In the genomic region with DNA sequence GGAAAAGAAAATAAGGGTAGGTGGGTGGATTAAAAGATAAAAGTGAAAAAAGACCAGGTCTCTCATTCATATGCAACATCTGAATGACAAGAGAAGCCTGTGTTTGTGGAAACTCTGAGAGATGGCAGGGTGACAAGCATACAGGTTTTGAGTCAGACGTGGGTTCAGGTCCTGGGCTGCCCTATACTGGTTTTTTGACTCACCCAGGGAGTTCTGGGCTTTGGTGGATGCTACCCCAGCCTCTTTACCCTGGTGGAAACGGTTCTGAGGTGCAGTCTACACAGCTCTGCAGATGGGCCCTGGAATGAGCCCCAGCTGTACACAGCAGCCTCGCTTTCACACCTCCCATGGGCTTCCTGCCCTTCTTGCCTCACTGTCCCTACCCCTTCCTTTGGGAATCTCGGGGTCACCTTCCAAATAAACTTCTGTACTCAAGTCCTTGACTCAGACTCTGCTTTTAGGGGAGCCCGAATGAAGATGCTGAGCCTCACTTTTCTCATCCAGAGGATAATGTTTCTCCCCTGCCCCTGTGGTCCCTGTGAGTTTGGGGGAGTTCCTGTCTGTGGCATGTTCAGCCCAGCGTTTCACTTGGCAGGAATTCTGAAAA, we compare ENCODE assay signal across 9 cellular contexts.
DNase-seq lines count a peak whose midpoint lies in the region; ATAC-seq and TF ChIP-seq lines count a peak whose summit lies in the region.
"Had no signal": no experiment of that assay in that cellular context is flagged by ENCODE, and none has a peak within 500 bp of the region (broad histone marks: within the 10 kb centered on the region; RNA-seq: fewer than 3 reads in every experiment).

No MANE protein-coding gene starts in this region.

- no peak overlapping the region; the same call in 1 of the 2 replicates for H3K27ac ChIP-seq in ACC112 (ENCODE audit: low read depth, low read length)
- no peak overlapping the region for H3K27ac ChIP-seq in CD8-positive, alpha-beta T cell (ENCODE audit: low read depth, low read length)

- POLR2A ChIA-PET in CD8-positive, alpha-beta T cell (lab: Charles Lee): no interaction called here

- CTCF ChIA-PET in Calu3 (lab: Charles Lee): interaction anchor here (1.2 kb wide), 1 partner anchor 9 kb away, joined by 3 read pairs; no protein-coding TSS in a partner anchor
- CTCF ChIA-PET in CD8-positive, alpha-beta T cell (lab: Charles Lee): interaction anchor here (1.3 kb wide), 1 partner anchor 258 kb away, joined by 5 read pairs; no protein-coding TSS in a partner anchor

- H2AFZ ChIP-seq in ACC112 (ENCODE audit: low read length, unreplicated experiment): peak overlapping the region; percentile 10

- H3K36me3 ChIP-seq in ACC112 (ENCODE audit: insufficient read depth, low read length): no peaks in the 10 kb centered on the region
- H3K36me3 ChIP-seq in CD8-positive, alpha-beta T cell (ENCODE audit: insufficient read depth, low read length): no peaks in the 10 kb centered on the region

- H3K4me3 ChIP-seq in ACC112 (ENCODE audit: low read depth, low read length): no peak overlapping the region
- H3K4me3 ChIP-seq in CD8-positive, alpha-beta T cell (ENCODE audit: low read depth, low read length): no peak overlapping the region

- intact Hi-C loops in Calu3 (cut with micrococcal nuclease; ENCODE audit: unreplicated experiment): no loop called here
- intact Hi-C loops in CD8-positive, alpha-beta T cell (cut with DNase I, micrococcal nuclease): no loop called here

- H3K4me3 Mint-ChIP-seq in activated T-cell treated with anti-CD3 and anti-CD28 coated beads, Interleukin-2, amount 50 U/mL, for 24 hours: peak overlapping the region; percentile 69
- H3K4me3 Mint-ChIP-seq in memory B cell (peak overlapping the region; percentile 71), Calu3 (ENCODE audit: low read depth, unreplicated experiment) (no peak overlapping the region)
- H3K4me3 Mint-ChIP-seq in CD8-positive, alpha-beta T cell: no peak overlapping the region

- H3K27me3 Mint-ChIP-seq in activated T-cell treated with anti-CD3 and anti-CD28 coated beads, Interleukin-2, amount 50 U/mL, for 24 hours: no peaks in the 10 kb centered on the region
- no peaks in the 10 kb centered on the region for H3K27me3 Mint-ChIP-seq in memory B cell
- no peaks in the 10 kb centered on the region for H3K27me3 Mint-ChIP-seq in Calu3 (ENCODE audit: unreplicated experiment)
- H3K27me3 Mint-ChIP-seq in CD8-positive, alpha-beta T cell (ENCODE audit: low read depth): no peaks in the 10 kb centered on the region

- H3K27ac Mint-ChIP-seq in activated T-cell treated with anti-CD3 and anti-CD28 coated beads, Interleukin-2, amount 50 U/mL, for 24 hours: peak overlapping the region; percentile 99
- H3K27ac Mint-ChIP-seq in memory B cell (peak overlapping the region; percentile 87), Calu3 (ENCODE audit: unreplicated experiment) (no peak overlapping the region)
- H3K27ac Mint-ChIP-seq in CD8-positive, alpha-beta T cell: no peak overlapping the region

- H3K79me2 ChIP-seq in ACC112 (ENCODE audit: control insufficient read depth, insufficient read depth, low read length, unreplicated experiment): no peaks in the 10 kb centered on the region

- no peaks in the 10 kb centered on the region for H3K27me3 ChIP-seq in ACC112 (ENCODE audit: insufficient read depth, low read length)
- no peaks in the 10 kb centered on the region for H3K27me3 ChIP-seq in CD8-positive, alpha-beta T cell (ENCODE audit: insufficient read depth, low read length)

- BruUV-seq in Calu3 (replicated peaks; lab: Mats Ljungman, UMichigan): no TSS peak

- no peaks in the 10 kb centered on the region for H3K9me3 Mint-ChIP-seq in activated T-cell treated with anti-CD3 and anti-CD28 coated beads, Interleukin-2, amount 50 U/mL, for 24 hours
- no peaks in the 10 kb centered on the region for H3K9me3 Mint-ChIP-seq in memory B cell
- no peaks in the 10 kb centered on the region for H3K9me3 Mint-ChIP-seq in Calu3 (ENCODE audit: low read depth, unreplicated experiment)
- no peaks in the 10 kb centered on the region for H3K9me3 Mint-ChIP-seq in CD8-positive, alpha-beta T cell

- H3K9me3 ChIP-seq in CD8-positive, alpha-beta T cell (ENCODE audit: low read length): no peaks in the 10 kb centered on the region

- peaks cover 62% of the 10 kb centered on the region for H3K4me1 Mint-ChIP-seq in activated T-cell treated with anti-CD3 and anti-CD28 coated beads, Interleukin-2, amount 50 U/mL, for 24 hours (ENCODE audit: low read depth)
- H3K4me1 Mint-ChIP-seq in memory B cell (peaks cover 34% of the 10 kb centered on the region), Calu3 (ENCODE audit: low read depth, unreplicated experiment) (peaks cover 8% of the 10 kb centered on the region)
- H3K4me1 Mint-ChIP-seq in CD8-positive, alpha-beta T cell (ENCODE audit: low read depth): peaks cover 14% of the 10 kb centered on the region

- peak; percentile 66 for DNase-seq in activated T-cell treated with anti-CD3 and anti-CD28 coated beads, Interleukin-2, amount 50 U/mL, for 24 hours
- DNase-seq in memory B cell (ENCODE audit: low spot score in 2 of 2) (no peak), Calu3 (no peak), 8988T (no peak)
- no peak for DNase-seq in CD8-positive, alpha-beta T cell
- DNase-seq: effector CD4-positive, alpha-beta T cell had no signal

- TF ChIP-seq CTCF in Calu3 (IDR thresholded peaks at IDR 0.05; ENCODE audit: unreplicated experiment): no peak
- no peak for TF ChIP-seq CTCF in CD8-positive, alpha-beta T cell (IDR thresholded peaks at IDR 0.05)

- H3K4me1 ChIP-seq in ACC112 (ENCODE audit: control insufficient read depth, insufficient read depth, low read length, unreplicated experiment): peaks cover 40% of the 10 kb centered on the region
- H3K4me1 ChIP-seq in CD8-positive, alpha-beta T cell (ENCODE audit: insufficient read depth, low read length): no peaks in the 10 kb centered on the region

- H3K36me3 Mint-ChIP-seq in activated T-cell treated with anti-CD3 and anti-CD28 coated beads, Interleukin-2, amount 50 U/mL, for 24 hours (ENCODE audit: low read depth): peaks cover 15% of the 10 kb centered on the region
- H3K36me3 Mint-ChIP-seq in memory B cell (no peaks in the 10 kb centered on the region), Calu3 (ENCODE audit: insufficient read depth, unreplicated experiment) (no peaks in the 10 kb centered on the region)
- no peaks in the 10 kb centered on the region for H3K36me3 Mint-ChIP-seq in CD8-positive, alpha-beta T cell

- ATAC-seq in HG03045 (IDR thresholded peaks at IDR 0.05; ENCODE audit: unreplicated experiment) (peak; percentile 29), memory B cell (ENCODE audit: low read depth) (no peak), GM18517 (IDR thresholded peaks at IDR 0.05; ENCODE audit: unreplicated experiment) (no peak)
- ATAC-seq in CD8-positive, alpha-beta T cell: no peak

Comparison
In these comparisons a context has a peak if more than half of its experiments do, and no peak if none do; other contexts are left out.
1. H3K27ac Mint-ChIP-seq: peak in activated T-cell treated with anti-CD3 and anti-CD28 coated beads, Interleukin-2, amount 50 U/mL, for 24 hours (single experiment) and memory B cell (single experiment); none in Calu3 (single experiment) and CD8-positive, alpha-beta T cell (single experiment).
2. H3K4me3 Mint-ChIP-seq: peak in activated T-cell treated with anti-CD3 and anti-CD28 coated beads, Interleukin-2, amount 50 U/mL, for 24 hours (single experiment) and memory B cell (single experiment); none in Calu3 (single experiment) and CD8-positive, alpha-beta T cell (single experiment).